In genomic region chr1:218810336-218810735, GRCh38 we compare ENCODE assay signal across 19 cellular contexts.
A peak's percentile ranks its signal among the peaks of the same experiment; 100 is the strongest.
DNase-seq lines count a peak whose midpoint lies in the region; ATAC-seq and TF ChIP-seq lines count a peak whose summit lies in the region.
"Had no signal": no experiment of that assay in that cellular context is flagged by ENCODE, and none has a peak within 500 bp of the region (broad histone marks: within the 10 kb centered on the region; RNA-seq: fewer than 3 reads in every experiment).

No MANE protein-coding gene starts in this region.

- ATAC-seq in HCT116 (no peak), GM21381 (IDR thresholded peaks at IDR 0.05; ENCODE audit: unreplicated experiment) (no peak)

- H3K27ac Mint-ChIP-seq in glutamatergic neuron (ENCODE audit: unreplicated experiment) = no peak overlapping the region
- H3K27ac Mint-ChIP-seq: CD4-positive, alpha-beta memory T cell; HFFc6 had no signal

- RAD21 ChIA-PET in HCT116 (lab: Charles Lee; ENCODE audit: low non-redundant PET in 1 of 2, low total read pairs in 2 of 2, uncharacterized antibody in 2 of 2, unreplicated experiment in 2 of 2) = no interaction called here

- no peak overlapping the region for H2AFZ ChIP-seq in HCT116 (ENCODE audit: low read depth, low read length, poor library complexity, severe bottlenecking)

- no peak for TF ChIP-seq POLR2A in HCT116 (IDR thresholded peaks at IDR 0.05; ENCODE audit: borderline replicate concordance, extremely low read depth, insufficient read depth, insufficient read length)
- TF ChIP-seq POLR2A in vagina (IDR thresholded peaks at IDR 0.05) = no peak

- no peaks in the 10 kb centered on the region for H4K20me1 ChIP-seq in HCT116 (ENCODE audit: insufficient read depth)
- H4K20me1 ChIP-seq: BLaER1 treated with 17β-estradiol and CSF1 and Interleukin-3, amounts not matched to agents 10 nM and 100 nM had no signal

- H3K9ac ChIP-seq in HCT116 (ENCODE audit: low read length) = no peak overlapping the region
- H3K9ac ChIP-seq: BLaER1 treated with 17β-estradiol and CSF1 and Interleukin-3, amounts not matched to agents 10 nM and 100 nM; KMS-11 had no signal

- no peaks in the 10 kb centered on the region for H3K27me3 Mint-ChIP-seq in glutamatergic neuron (ENCODE audit: unreplicated experiment)
- H3K27me3 Mint-ChIP-seq: CD4-positive, alpha-beta memory T cell had no signal

- H3K27me3 ChIP-seq in HCT116 (ENCODE audit: insufficient read depth, low read length) (no peaks in the 10 kb centered on the region), vagina (no peaks in the 10 kb centered on the region)
- H3K27me3 ChIP-seq: BLaER1 treated with 17β-estradiol and CSF1 and Interleukin-3, amounts not matched to agents 10 nM and 100 nM had no signal

- POLR2A ChIA-PET in HCT116 (lab: Charles Lee) = no interaction called here

- TF ChIP-seq CTCF in HCT116 (IDR thresholded peaks at IDR 0.05 in 2 of 3, conservative IDR thresholded peaks at IDR 0.05 in 1 of 3; ENCODE audit: borderline replicate concordance in 1 of 3, insufficient read depth in 1 of 3, low read depth in 2 of 3, low read length in 2 of 3) (no peak), fibroblast of villous mesenchyme (IDR thresholded peaks at IDR 0.05; ENCODE audit: insufficient read depth, low read depth, low read length) (no peak), vagina (IDR thresholded peaks at IDR 0.05) (no peak), glutamatergic neuron (IDR thresholded peaks at IDR 0.05; ENCODE audit: partially characterized antibody, unreplicated experiment) (no peak)

- BruUV-seq in HCT116 (replicated peaks; lab: Mats Ljungman, UMichigan) = no TSS peak

- H3K4me1 ChIP-seq in HCT116 (ENCODE audit: control insufficient read depth in 1 of 2, insufficient read depth in 2 of 2, low read length in 2 of 2) (peaks cover 0 to 9% of the 10 kb centered on the region in 2 experiments; a peak in 2 of 4 replicates), vagina (peaks cover 16% of the 10 kb centered on the region)
- H3K4me1 ChIP-seq: BLaER1 treated with 17β-estradiol and CSF1 and Interleukin-3, amounts not matched to agents 10 nM and 100 nM; Caco-2 had no signal

- TF ChIP-seq RAD21 in HCT116 (IDR thresholded peaks at IDR 0.05; ENCODE audit: low read depth) = no peak

- H3K4me3 Mint-ChIP-seq in glutamatergic neuron (ENCODE audit: unreplicated experiment) = no peak overlapping the region
- H3K4me3 Mint-ChIP-seq: CD4-positive, alpha-beta memory T cell; HFFc6 had no signal

- H3K9me2 ChIP-seq in HCT116 (ENCODE audit: insufficient read depth) = peaks cover 4% of the 10 kb centered on the region; the same call in 1 of the 2 replicates

- intact Hi-C loops in HCT116 (cut with micrococcal nuclease) (no loop called here), vagina (cut with DNase I) (no loop called here)

- H3K9me3 ChIP-seq in HCT116 (ENCODE audit: control insufficient read depth in 1 of 2, insufficient read depth in 1 of 2, low read depth in 1 of 2, low read length in 2 of 2) (no peaks in the 10 kb centered on the region), vagina (no peaks in the 10 kb centered on the region)
- H3K9me3 ChIP-seq: BLaER1 treated with 17β-estradiol and CSF1 and Interleukin-3, amounts not matched to agents 10 nM and 100 nM; Caco-2 had no signal

- H3K4me1 Mint-ChIP-seq in glutamatergic neuron (ENCODE audit: low read depth, unreplicated experiment) = no peaks in the 10 kb centered on the region
- H3K4me1 Mint-ChIP-seq: CD4-positive, alpha-beta memory T cell had no signal

- CTCF ChIA-PET in HCT116 (lab: Charles Lee) = no interaction called here

- H3K4me2 ChIP-seq in HCT116 (ENCODE audit: low read length) = no peak overlapping the region
- H3K4me2 ChIP-seq: BLaER1 treated with 17β-estradiol and CSF1 and Interleukin-3, amounts not matched to agents 10 nM and 100 nM; KMS-11 had no signal

- no peaks in the 10 kb centered on the region for H3K36me3 Mint-ChIP-seq in glutamatergic neuron (ENCODE audit: unreplicated experiment)
- H3K36me3 Mint-ChIP-seq: CD4-positive, alpha-beta memory T cell had no signal

- H3K9me3 Mint-ChIP-seq in glutamatergic neuron (ENCODE audit: unreplicated experiment) = no peaks in the 10 kb centered on the region
- H3K9me3 Mint-ChIP-seq: HFFc6 had no signal

- no peak overlapping the region for H3K4me3 ChIP-seq in HCT116 (replicated peaks in 1 of 2; ENCODE audit: low read depth in 1 of 2, low read length in 2 of 2)
- H3K4me3 ChIP-seq in fibroblast of villous mesenchyme (ENCODE audit: low read depth, low read length) = no peak overlapping the region
- no peak overlapping the region for H3K4me3 ChIP-seq in vagina
- H3K4me3 ChIP-seq: BLaER1 treated with 17β-estradiol and CSF1 and Interleukin-3, amounts not matched to agents 10 nM and 100 nM had no signal

- no peak for DNase-seq in HCT116 (ENCODE audit: low read depth, low spot score)
- peak; percentile 16 for DNase-seq in amniotic epithelial cell (ENCODE audit: low read depth)
- peak; percentile 29 for DNase-seq in fibroblast of villous mesenchyme (ENCODE audit: low read depth)
- DNase-seq in vagina (ENCODE audit: extremely low spot score in 2 of 2) = no peak
- no peak for DNase-seq in NCI-H446 treated with DMSO at 0.1 percent for 48 hours (lab: John Stamatoyannopoulos, UW)
- no peak for DNase-seq in glutamatergic neuron
- DNase-seq: Caco-2; CD4-positive, alpha-beta memory T cell; HFFc6; IMR-90; NCI-H1092 treated with DMSO at 0.1 percent for 48 hours; NCI-H146; NCI-H2029; NCI-H524; NCI-H774; OCI-M1 had no signal

- H3K36me3 ChIP-seq in HCT116 (ENCODE audit: control insufficient read depth in 1 of 2, insufficient read depth in 2 of 2, low read length in 2 of 2) = no peaks in the 10 kb centered on the region
- H3K36me3 ChIP-seq in vagina = no peaks in the 10 kb centered on the region
- H3K36me3 ChIP-seq: BLaER1 treated with 17β-estradiol and CSF1 and Interleukin-3, amounts not matched to agents 10 nM and 100 nM had no signal

- H3K27ac ChIP-seq in HCT116 (ENCODE audit: low read depth, low read length) (peak overlapping the region; percentile 11; the same call in 1 of the 2 replicates), vagina (peak overlapping the region; percentile 4)
- H3K27ac ChIP-seq: BLaER1 treated with 17β-estradiol and CSF1 and Interleukin-3, amounts not matched to agents 10 nM and 100 nM; KMS-11 had no signal

- H3K79me2 ChIP-seq in HCT116 (ENCODE audit: insufficient read depth, low read length) = no peaks in the 10 kb centered on the region

TF ChIP-seq in HCT116, 20 proteins besides CTCF, POLR2A, EP300 and RAD21:
- TF ChIP-seq EZH2phosphoT487 (IDR thresholded peaks at IDR 0.05; ENCODE audit: borderline replicate concordance) (no peak), POLR2AphosphoS5 (IDR thresholded peaks at IDR 0.05; ENCODE audit: low read depth, low read length) (no peak)

Comparison
In these comparisons a context has a peak if more than half of its experiments do, and no peak if none do; other contexts are left out.
1. DNase-seq: peak in amniotic epithelial cell (single experiment) and fibroblast of villous mesenchyme (single experiment); none in HCT116 (single experiment), vagina (0 of 2), NCI-H446 treated with DMSO at 0.1 percent for 48 hours (single experiment) and glutamatergic neuron (single experiment).